Comparison of ENCODE assay signal across 1 cellular context in the genomic region with DNA sequence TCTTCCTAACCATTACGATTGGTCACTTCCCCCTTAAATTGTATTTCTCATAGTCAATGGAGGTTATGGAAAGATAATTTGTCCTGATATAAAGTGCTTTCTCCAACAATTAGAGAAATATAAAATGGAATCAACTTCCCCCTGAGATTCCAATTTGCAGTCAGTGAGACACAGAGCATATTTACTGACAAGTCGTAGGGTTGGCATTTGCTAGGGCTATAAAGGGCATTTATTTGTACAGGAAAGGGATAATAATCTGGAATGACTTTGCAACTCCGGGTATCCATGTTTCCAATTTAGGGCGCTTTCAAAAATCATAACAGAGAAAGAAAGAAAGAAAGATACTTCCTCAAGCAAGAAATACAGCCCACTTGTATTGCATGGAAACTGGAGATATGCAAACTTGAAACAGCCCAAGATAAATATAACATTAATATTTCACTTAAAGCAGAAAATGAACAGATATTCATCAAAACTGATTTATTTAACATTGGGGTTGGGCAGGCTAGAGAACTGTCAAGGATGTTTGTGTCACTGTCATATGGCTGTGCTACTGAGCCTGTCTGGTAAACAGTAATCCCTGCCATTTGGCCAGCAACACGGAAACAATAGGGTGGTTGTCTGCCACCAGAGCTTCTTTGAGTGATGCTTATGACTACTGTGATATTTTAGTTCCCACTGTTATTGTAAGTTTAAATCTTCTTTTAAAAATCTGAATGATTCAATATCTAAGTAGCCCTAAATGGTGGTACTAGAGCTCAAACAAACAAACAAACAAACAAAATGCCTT.
TF ChIP-seq lines count a peak whose summit lies in the region.

No MANE protein-coding gene starts in this region.

TF ChIP-seq in IMR-90, 13 proteins besides CTCF, POLR2A, EP300 and RAD21 (continued from another document):
- TF ChIP-seq, protein P1, sequence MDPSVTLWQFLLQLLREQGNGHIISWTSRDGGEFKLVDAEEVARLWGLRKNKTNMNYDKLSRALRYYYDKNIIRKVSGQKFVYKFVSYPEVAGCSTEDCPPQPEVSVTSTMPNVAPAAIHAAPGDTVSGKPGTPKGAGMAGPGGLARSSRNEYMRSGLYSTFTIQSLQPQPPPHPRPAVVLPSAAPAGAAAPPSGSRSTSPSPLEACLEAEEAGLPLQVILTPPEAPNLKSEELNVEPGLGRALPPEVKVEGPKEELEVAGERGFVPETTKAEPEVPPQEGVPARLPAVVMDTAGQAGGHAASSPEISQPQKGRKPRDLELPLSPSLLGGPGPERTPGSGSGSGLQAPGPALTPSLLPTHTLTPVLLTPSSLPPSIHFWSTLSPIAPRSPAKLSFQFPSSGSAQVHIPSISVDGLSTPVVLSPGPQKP (IDR thresholded peaks at IDR 0.05; ENCODE audit: borderline replicate concordance, low read depth, low read length) = no peak
- TF ChIP-seq FOS (IDR thresholded peaks at IDR 0.05; ENCODE audit: low read depth, low read length) (no peak), MXI1 (IDR thresholded peaks at IDR 0.05; ENCODE audit: borderline replicate concordance, low read depth, low read length) (no peak), NFE2L2 (IDR thresholded peaks at IDR 0.05; ENCODE audit: low read depth, low read length) (no peak), BHLHE40 (IDR thresholded peaks at IDR 0.05; ENCODE audit: low read depth, low read length) (no peak), MAZ (IDR thresholded peaks at IDR 0.05; ENCODE audit: borderline replicate concordance, low read depth, low read length) (no peak), RCOR1 (IDR thresholded peaks at IDR 0.05; ENCODE audit: insufficient replicate concordance, low read length) (no peak), CHD1 (IDR thresholded peaks at IDR 0.05; ENCODE audit: low read depth, low read length) (no peak)
